In the genomic region with DNA sequence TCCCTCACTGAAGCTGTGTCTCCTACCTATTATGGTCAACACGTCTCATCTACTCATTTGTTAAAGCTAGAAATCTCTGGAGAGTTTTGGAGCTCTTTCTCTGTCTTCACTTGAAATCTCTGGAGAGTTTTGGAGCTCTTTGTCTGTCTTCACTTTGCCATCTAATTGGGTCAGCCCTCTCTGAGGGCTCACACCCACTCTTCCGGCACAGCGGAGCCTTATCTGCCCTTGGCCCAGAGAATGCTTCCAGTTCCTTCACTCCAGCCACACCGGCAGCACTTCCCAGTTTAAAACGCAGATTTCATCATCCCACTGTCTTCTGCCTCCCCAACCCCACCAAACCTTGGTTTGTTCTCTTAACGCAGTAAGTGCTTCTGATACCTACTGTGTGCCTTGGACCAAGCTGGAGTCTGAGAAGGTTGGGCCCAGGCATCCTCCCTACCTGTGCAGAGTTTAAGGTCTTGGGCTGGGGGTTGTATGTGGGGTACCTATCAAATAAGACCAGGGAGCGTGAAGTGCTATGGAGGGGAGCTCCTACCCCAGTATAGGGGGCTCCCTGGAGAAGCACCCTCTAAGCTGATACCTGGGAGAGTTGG, we compare ENCODE assay signal across 20 cellular contexts. TPM values are rescaled to one million over a fixed set of nuclear protein-coding genes. Genes with fewer than 3 reads are reported as not detected.
DNase-seq lines count a peak whose midpoint lies in the region; ATAC-seq, FAIRE-seq and TF ChIP-seq lines count a peak whose summit lies in the region.
"Had no signal": no experiment of that assay in that cellular context is flagged by ENCODE, and none has a peak within 500 bp of the region (broad histone marks: within the 10 kb centered on the region; RNA-seq: fewer than 3 reads in every experiment).

No MANE protein-coding gene starts in this region.

- peak overlapping the region; percentile 84 for H3K27ac Mint-ChIP-seq in CD4-positive, alpha-beta T cell
- peak overlapping the region; percentile 64 for H3K27ac Mint-ChIP-seq in activated naive CD8-positive, alpha-beta T cell
- H3K27ac Mint-ChIP-seq: B cell, brain had no signal

- no peak for FAIRE-seq in RCC 7860 (lab: Jason Lieb, UNC)

- ATAC-seq in CD4-positive, alpha-beta T cell (ENCODE audit: poor library complexity), result no peak
- ATAC-seq in omental fat pad (ENCODE audit: low FRiP score), result peak; percentile 62
- ATAC-seq in HG03378 (IDR thresholded peaks at IDR 0.05; ENCODE audit: unreplicated experiment), result no peak
- ATAC-seq: gastrocnemius medialis, SK-N-SH treated with all-trans-retinoic acid at 6 μM for 48 hours had no signal

- no peak overlapping the region for H3K27ac ChIP-seq in CD4-positive, alpha-beta T cell (ENCODE audit: low read depth, low read length)
- H3K27ac ChIP-seq in RWPE1, result no peak overlapping the region
- H3K27ac ChIP-seq: coronary artery, gastrocnemius medialis, tibial artery had no signal

- no peaks in the 10 kb centered on the region for H3K9me3 ChIP-seq in CD4-positive, alpha-beta T cell (ENCODE audit: control insufficient read depth, low read length)
- H3K9me3 ChIP-seq: gastrocnemius medialis, tibial artery had no signal

- peaks cover 14% of the 10 kb centered on the region for H3K36me3 Mint-ChIP-seq in CD4-positive, alpha-beta T cell (ENCODE audit: low read depth)
- peaks cover 4% of the 10 kb centered on the region for H3K36me3 Mint-ChIP-seq in activated naive CD8-positive, alpha-beta T cell
- H3K36me3 Mint-ChIP-seq: brain had no signal

- DNase-seq in CD4-positive, alpha-beta T cell, result no peak
- DNase-seq in KBM-7 (peak; percentile 45), omental fat pad (ENCODE audit: low spot score) (no peak), RCC 7860 (ENCODE audit: low spot score) (no peak), RWPE1 (ENCODE audit: low spot score) (no peak)
- DNase-seq: activated gamma-delta T cell; DMS79; gastrocnemius medialis; GOT3; IMR-90; NCI-H2081; NCI-H526; stimulated activated CD4-positive, alpha-beta T cell treated with anti-CD3 and anti-CD28 coated beads, Interleukin-4, amount 100 ng/mL, for 24 hours; tibial artery had no signal

- intact Hi-C loops in CD4-positive, alpha-beta T cell (cut with DNase I, micrococcal nuclease), result loop anchor here in 1 of 2 experiments (10.0 kb wide), 1 partner anchor 1473 kb away; a partner anchor contains a TSS

- CTCF ChIA-PET in CD4-positive, alpha-beta T cell (lab: Charles Lee), result interaction anchor here (0.9 to 1.0 kb wide), 2 partner anchors 11 to 128 kb away, joined by 3 read pairs; no protein-coding TSS in a partner anchor
- CTCF ChIA-PET in RWPE1 (lab: Yijun Ruan, JAX), result interaction anchor here (0.5 to 0.7 kb wide), 3 partner anchors 89 to 594 kb away, joined by 3 read pairs; no protein-coding TSS in a partner anchor

- H3K27me3 ChIP-seq in CD4-positive, alpha-beta T cell (ENCODE audit: control insufficient read depth, insufficient read depth, low read length), result no peaks in the 10 kb centered on the region
- H3K27me3 ChIP-seq: gastrocnemius medialis, tibial artery had no signal

- peak overlapping the region; percentile 90 for H3K4me3 Mint-ChIP-seq in CD4-positive, alpha-beta T cell
- H3K4me3 Mint-ChIP-seq in activated naive CD8-positive, alpha-beta T cell, result peak overlapping the region; percentile 38
- H3K4me3 Mint-ChIP-seq: B cell had no signal

- peaks cover 67% of the 10 kb centered on the region for H3K4me1 Mint-ChIP-seq in CD4-positive, alpha-beta T cell (ENCODE audit: low read depth)
- H3K4me1 Mint-ChIP-seq in activated naive CD8-positive, alpha-beta T cell (ENCODE audit: low read depth), result peaks cover 64% of the 10 kb centered on the region

- TF ChIP-seq CTCF in CD4-positive, alpha-beta T cell (IDR thresholded peaks at IDR 0.05), result no peak
- no peak for TF ChIP-seq CTCF in omental fat pad (IDR thresholded peaks at IDR 0.05)
- no peak for TF ChIP-seq CTCF in RWPE1 (conservative IDR thresholded peaks at IDR 0.05; ENCODE audit: low read depth)

- POLR2A ChIA-PET in CD4-positive, alpha-beta T cell (lab: Charles Lee), result interaction anchor here (0.6 to 11.5 kb wide), 4 partner anchors 10 to 100 kb away, joined by 3 to 230 read pairs (median 4); no protein-coding TSS in a partner anchor
- POLR2A ChIA-PET in RWPE1 (lab: Yijun Ruan, JAX; ENCODE audit: low non-redundant PET), result no interaction called here

- H3K9me3 Mint-ChIP-seq in CD4-positive, alpha-beta T cell, result no peaks in the 10 kb centered on the region
- no peaks in the 10 kb centered on the region for H3K9me3 Mint-ChIP-seq in activated naive CD8-positive, alpha-beta T cell (ENCODE audit: low read depth)
- H3K9me3 Mint-ChIP-seq: brain had no signal

- no peaks in the 10 kb centered on the region for H3K27me3 Mint-ChIP-seq in CD4-positive, alpha-beta T cell
- no peaks in the 10 kb centered on the region for H3K27me3 Mint-ChIP-seq in activated naive CD8-positive, alpha-beta T cell
- H3K27me3 Mint-ChIP-seq: B cell had no signal

- in situ Hi-C loops in KBM-7 (cut with MboI; ENCODE audit: low pct_unique_long_range_greater_than_20kb, low sequenced_read_pairs), result no loop called here

RNA-seq across cellular contexts. Expression of a gene that starts 5.0 kb away (rescaled TPM):
- total RNA-seq in CD4-positive, alpha-beta T cell, result 10 to 100 TPM; 24.9 to 27.9 TPM
- 10 to 100 TPM; 51.8 to 75.8 (median 67.8) TPM for total RNA-seq in omental fat pad
